In genomic region chr1:87196110-87196509, GRCh38 we compare ENCODE assay signal across 20 cellular contexts.
"Had no signal": no experiment of that assay in that cellular context is flagged by ENCODE, and none has a peak within 500 bp of the region (broad histone marks: within the 10 kb centered on the region; RNA-seq: fewer than 3 reads in every experiment).

No MANE protein-coding gene starts in this region.

- H3K4me3 Mint-ChIP-seq: activated CD8-positive, alpha-beta T cell treated with anti-CD3 and anti-CD28 coated beads for 36 hours; activated naive CD4-positive, alpha-beta T cell treated with anti-CD3 and anti-CD28 coated beads, Interleukin-2, amount 10 ng/mL, durations not matched to agents 7 days and 5 days; activated naive CD8-positive, alpha-beta T cell treated with anti-CD3 and anti-CD28 coated beads for 36 hours; activated T-cell treated with anti-CD3 and anti-CD28 coated beads, Interleukin-2, amount 50 U/mL, for 72 hours had no signal

- DNase-seq: activated CD4-positive, alpha-beta T cell treated with anti-CD3 and anti-CD28 coated beads for 4 hours; activated CD8-positive, alpha-beta memory T cell treated with anti-CD3 and anti-CD28 coated beads, Interleukin-2, amount 50 U/mL, for 4 hours; activated CD8-positive, alpha-beta T cell treated with anti-CD3 and anti-CD28 coated beads for 36 hours; activated gamma-delta T cell treated with Interleukin-2 at 50 U/mL for 16 hours; activated naive CD4-positive, alpha-beta T cell treated with anti-CD3 and anti-CD28 coated beads, Interleukin-2, amount 10 ng/mL, durations not matched to agents 7 days and 5 days; activated naive CD8-positive, alpha-beta T cell treated with anti-CD3 and anti-CD28 coated beads for 36 hours; activated T-cell treated with anti-CD3 and anti-CD28 coated beads, Interleukin-2, amount 50 U/mL, for 72 hours; brain microvascular endothelial cell; NCI-H1092; NCI-H1417; NCI-H2029; NCI-H345; NCI-H510A; NCI-H526 treated with DMSO at 0.1 percent for 48 hours; PC-9; RPMI8226; SK-N-SH; T-helper 1 cell had no signal

- H3K27me3 ChIP-seq: brain microvascular endothelial cell, cardiac muscle cell had no signal

- H3K36me3 Mint-ChIP-seq: activated naive CD4-positive, alpha-beta T cell treated with anti-CD3 and anti-CD28 coated beads, Interleukin-2, amount 10 ng/mL, durations not matched to agents 7 days and 5 days; activated naive CD8-positive, alpha-beta T cell treated with anti-CD3 and anti-CD28 coated beads for 36 hours had no signal

- H3K4me1 Mint-ChIP-seq: activated naive CD4-positive, alpha-beta T cell treated with anti-CD3 and anti-CD28 coated beads, Interleukin-2, amount 10 ng/mL, durations not matched to agents 7 days and 5 days; activated naive CD8-positive, alpha-beta T cell treated with anti-CD3 and anti-CD28 coated beads for 36 hours had no signal

- H3K9ac ChIP-seq: SK-N-SH had no signal

- H3K36me3 ChIP-seq: brain microvascular endothelial cell, cardiac muscle cell had no signal

- H3K27ac ChIP-seq: brain microvascular endothelial cell, cardiac muscle cell, PC-9 had no signal

- H2AFZ ChIP-seq: PC-9 had no signal

- H3K4me3 ChIP-seq: cardiac muscle cell, PC-9 had no signal

- H3K4me2 ChIP-seq: PC-9, SK-N-SH had no signal

- H3K27ac Mint-ChIP-seq: activated CD8-positive, alpha-beta T cell treated with anti-CD3 and anti-CD28 coated beads for 36 hours; activated naive CD4-positive, alpha-beta T cell treated with anti-CD3 and anti-CD28 coated beads, Interleukin-2, amount 10 ng/mL, durations not matched to agents 7 days and 5 days; activated naive CD8-positive, alpha-beta T cell treated with anti-CD3 and anti-CD28 coated beads for 36 hours; activated T-cell treated with anti-CD3 and anti-CD28 coated beads, Interleukin-2, amount 50 U/mL, for 72 hours; activated T-helper 2 cell treated with anti-CD3 and anti-CD28 coated beads, Interferon-gamma antibody, Interleukin-2, Interleukin-4, amounts not matched to agents 10 μg/mL and 5 μg/mL and 100 μg/mL, durations not matched to agents 14 hours and 24 hours and 36 hours had no signal
